In genomic region chr3:27289769-27290413, GRCh38 we compare ENCODE assay signal across 29 cellular contexts.
A peak's percentile ranks its signal among the peaks of the same experiment; 100 is the strongest.
DNase-seq lines count a peak whose midpoint lies in the region; ATAC-seq, FAIRE-seq and TF ChIP-seq lines count a peak whose summit lies in the region.
"Had no signal": no experiment of that assay in that cellular context is flagged by ENCODE, and none has a peak within 500 bp of the region (broad histone marks: within the 10 kb centered on the region; RNA-seq: fewer than 3 reads in every experiment).

No MANE protein-coding gene starts in this region.

- TF ChIP-seq CTCF in AG10803 (conservative IDR thresholded peaks at IDR 0.05; ENCODE audit: low read length), result no peak
- TF ChIP-seq CTCF in bronchial epithelial cell (IDR thresholded peaks at IDR 0.05; ENCODE audit: insufficient read depth, low read length, severe bottlenecking), result no peak

- no peaks in the 10 kb centered on the region for H3K36me3 ChIP-seq in bronchial epithelial cell (ENCODE audit: control insufficient read depth, insufficient read depth, low read length)
- H3K36me3 ChIP-seq: pancreas, SJSA1, thyroid gland, WERI-Rb-1 had no signal

- no peak overlapping the region for H3K4me3 ChIP-seq in AG10803 (ENCODE audit: low read length)
- no peak overlapping the region for H3K4me3 ChIP-seq in bronchial epithelial cell (ENCODE audit: low read depth, low read length)
- H3K4me3 ChIP-seq: pancreas, SJSA1, thyroid gland had no signal

- in situ Hi-C loops in G401 (cut with HindIII; ENCODE audit: low sequenced_read_pairs), result no loop called here

- FAIRE-seq in bronchial epithelial cell (lab: Jason Lieb, UNC), result no peak
- FAIRE-seq: endothelial cell of umbilical vein, GM18507, H1, pancreas had no signal

- no peak for ATAC-seq in HG02852 (IDR thresholded peaks at IDR 0.05; ENCODE audit: unreplicated experiment)
- ATAC-seq in GM19452 (IDR thresholded peaks at IDR 0.05; ENCODE audit: unreplicated experiment), result no peak
- ATAC-seq: activated CD8-positive, alpha-beta memory T cell treated with anti-CD3 and anti-CD28 coated beads, Interleukin-2, amount 10 ng/mL, durations not matched to agents 7 days and 5 days; naive thymus-derived CD4-positive, alpha-beta T cell; pancreas; right cardiac atrium; stimulated activated naive CD8-positive, alpha-beta T cell treated with anti-CD3 and anti-CD28 coated beads, Interleukin-15, Interleukin-2, amounts not matched to agents 100 U/mL and 50 U/mL, for 24 hours had no signal

- H3K27me3 ChIP-seq in bronchial epithelial cell (ENCODE audit: control insufficient read depth, insufficient read depth, low read length), result no peaks in the 10 kb centered on the region
- H3K27me3 ChIP-seq: dorsolateral prefrontal cortex, pancreas, SJSA1, thyroid gland had no signal

- DNase-seq in AG10803 (ENCODE audit: low read depth), result peak; percentile 57
- peak; percentile 72 to 77 for DNase-seq in NCI-H526 (lab: John Stamatoyannopoulos, UW)
- DNase-seq in bronchial epithelial cell (ENCODE audit: low read depth), result peak; percentile 23
- DNase-seq in iris pigment epithelial cell (ENCODE audit: low read depth), result peak; percentile 17
- DNase-seq in DMS79 treated with DMSO at 0.1 percent for 48 hours (lab: John Stamatoyannopoulos, UW), result no peak
- no peak for DNase-seq in G401 (ENCODE audit: low spot score)
- DNase-seq: activated CD4-positive, alpha-beta T cell treated with anti-CD3 and anti-CD28 coated beads, Interleukin-2, amount 10 ng/mL, durations not matched to agents 7 days and 5 days; activated CD8-positive, alpha-beta memory T cell treated with anti-CD3 and anti-CD28 coated beads, Interleukin-2, amount 10 ng/mL, durations not matched to agents 7 days and 5 days; activated naive CD4-positive, alpha-beta T cell treated with anti-CD3 and anti-CD28 coated beads for 36 hours; amniotic stem cell; C1 segment of cervical spinal cord; central memory CD4-positive, alpha-beta T cell; dorsolateral prefrontal cortex; foreskin melanocyte; naive thymus-derived CD4-positive, alpha-beta T cell; NCI-H187 treated with DMSO at 0.1 percent for 48 hours; NCI-H69; pancreas; right cardiac atrium; stimulated activated CD4-positive, alpha-beta T cell treated with anti-CD3 and anti-CD28 coated beads, Interleukin-15, amount 100 ng/mL, for 24 hours; stimulated activated naive CD8-positive, alpha-beta T cell treated with anti-CD3 and anti-CD28 coated beads, Interleukin-15, Interleukin-2, amounts not matched to agents 100 U/mL and 50 U/mL, for 24 hours; thyroid gland; WERI-Rb-1 had no signal

Comparison
In these comparisons a context has a peak if more than half of its experiments do, and no peak if none do; other contexts are left out.
1. DNase-seq: peak in AG10803 (single experiment), NCI-H526 (2 of 2), bronchial epithelial cell (single experiment) and iris pigment epithelial cell (single experiment); none in DMS79 treated with DMSO at 0.1 percent for 48 hours (single experiment) and G401 (single experiment).